ENCODE assay signal across 1 cellular context in the genomic region with DNA sequence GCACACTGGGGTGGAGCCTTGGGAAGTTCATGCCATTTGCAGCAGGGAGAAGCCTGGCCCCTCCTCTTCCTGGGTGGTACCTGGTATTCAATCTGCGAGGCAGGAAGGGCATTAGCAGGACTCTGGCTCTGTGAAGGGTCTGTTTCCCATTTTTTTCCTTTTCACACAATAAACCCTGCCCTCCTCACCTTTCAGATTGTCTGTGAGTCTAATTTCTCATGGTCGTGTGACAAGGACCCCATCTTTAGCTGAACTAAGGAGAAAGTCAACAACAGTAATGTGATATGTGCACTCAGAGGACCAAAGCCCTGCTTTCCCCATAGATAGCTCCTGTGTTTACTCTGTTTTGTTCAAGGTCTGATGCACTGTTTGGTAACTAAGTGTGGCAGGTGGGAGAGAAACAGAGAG.
TF ChIP-seq lines count a peak whose summit lies in the region.

No MANE protein-coding gene starts in this region.

TF ChIP-seq in endothelial cell of umbilical vein, 7 proteins besides CTCF, POLR2A, EP300 and RAD21:
- TF ChIP-seq FOS (IDR thresholded peaks at IDR 0.05; ENCODE audit: borderline replicate concordance, insufficient read depth, low read length) (no peak), MYC (IDR thresholded peaks at IDR 0.05; ENCODE audit: low read depth, low read length) (no peak), GATA2 (IDR thresholded peaks at IDR 0.05; ENCODE audit: insufficient read depth, insufficient read length, low read depth, low read length) (no peak), POLR2AphosphoS5 (IDR thresholded peaks at IDR 0.05; ENCODE audit: insufficient read depth, low read depth, low read length) (no peak), EZH2 (IDR thresholded peaks at IDR 0.05; ENCODE audit: borderline replicate concordance, low read depth, low read length, severe bottlenecking) (no peak), JUN (IDR thresholded peaks at IDR 0.05; ENCODE audit: borderline replicate concordance, insufficient read depth, insufficient read length, low read depth) (no peak)
- TF ChIP-seq, protein P1, sequence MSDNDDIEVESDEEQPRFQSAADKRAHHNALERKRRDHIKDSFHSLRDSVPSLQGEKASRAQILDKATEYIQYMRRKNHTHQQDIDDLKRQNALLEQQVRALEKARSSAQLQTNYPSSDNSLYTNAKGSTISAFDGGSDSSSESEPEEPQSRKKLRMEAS (IDR thresholded peaks at IDR 0.05; ENCODE audit: insufficient read depth, insufficient read length), result no peak
